In the genomic region with DNA sequence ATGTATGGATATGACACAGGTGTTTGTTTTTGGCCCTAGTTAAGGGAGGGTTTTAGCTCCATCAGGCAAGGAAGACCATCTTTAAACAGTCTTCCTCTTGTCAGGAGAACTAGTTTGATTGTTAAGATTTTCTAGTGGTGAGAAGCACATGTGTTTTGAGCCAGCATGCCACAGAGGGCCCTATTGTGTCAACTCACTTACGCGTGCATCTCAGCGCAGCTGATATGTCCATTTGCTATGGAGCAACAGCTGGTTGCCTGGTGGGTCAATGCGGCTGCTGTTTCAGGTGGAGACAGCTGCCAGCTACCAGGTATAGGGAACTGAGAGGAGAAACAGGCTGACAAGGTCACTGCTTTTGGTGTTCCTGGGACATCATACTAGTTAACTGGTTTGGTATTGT, we compare ENCODE assay signal across 12 cellular contexts.
DNase-seq lines count a peak whose midpoint lies in the region; TF ChIP-seq lines count a peak whose summit lies in the region.
"Had no signal": no experiment of that assay in that cellular context is flagged by ENCODE, and none has a peak within 500 bp of the region (broad histone marks: within the 10 kb centered on the region; RNA-seq: fewer than 3 reads in every experiment).

No MANE protein-coding gene starts in this region.

- TF ChIP-seq CTCF in nephron (IDR thresholded peaks at IDR 0.05; ENCODE audit: unreplicated experiment in 3 of 3) (no peak), CD14-positive monocyte (IDR thresholded peaks at IDR 0.05) (no peak)

- intact Hi-C loops in CD14-positive monocyte (cut with micrococcal nuclease): no loop called here

- H3K9me3 Mint-ChIP-seq in nephron (no peaks in the 10 kb centered on the region), CD14-positive monocyte (peaks cover 0 to 2% (median 0%) of the 10 kb centered on the region in 7 donors)
- H3K9me3 Mint-ChIP-seq in activated T-cell treated with anti-CD3 and anti-CD28 coated beads, Interleukin-2, amount 50 U/mL, for 24 hours: no peaks in the 10 kb centered on the region
- H3K9me3 Mint-ChIP-seq: CD8-positive, alpha-beta memory T cell; H9 had no signal

- H3K36me3 Mint-ChIP-seq in nephron (ENCODE audit: low read depth) (no peaks in the 10 kb centered on the region), CD14-positive monocyte (no peaks in the 10 kb centered on the region)
- H3K36me3 Mint-ChIP-seq in activated T-cell treated with anti-CD3 and anti-CD28 coated beads, Interleukin-2, amount 50 U/mL, for 24 hours (ENCODE audit: low read depth): no peaks in the 10 kb centered on the region
- H3K36me3 Mint-ChIP-seq: CD8-positive, alpha-beta memory T cell had no signal

- H3K4me3 Mint-ChIP-seq in nephron: no peak overlapping the region
- H3K4me3 Mint-ChIP-seq in CD14-positive monocyte: no peak overlapping the region
- no peak overlapping the region for H3K4me3 Mint-ChIP-seq in activated T-cell treated with anti-CD3 and anti-CD28 coated beads, Interleukin-2, amount 50 U/mL, for 24 hours
- H3K4me3 Mint-ChIP-seq: CD8-positive, alpha-beta memory T cell; H9 had no signal

- peaks cover 52% of the 10 kb centered on the region for H3K4me1 Mint-ChIP-seq in nephron
- peaks cover 5% of the 10 kb centered on the region for H3K4me1 Mint-ChIP-seq in CD14-positive monocyte
- no peaks in the 10 kb centered on the region for H3K4me1 Mint-ChIP-seq in activated T-cell treated with anti-CD3 and anti-CD28 coated beads, Interleukin-2, amount 50 U/mL, for 24 hours (ENCODE audit: low read depth)
- H3K4me1 Mint-ChIP-seq: CD8-positive, alpha-beta memory T cell; H9 had no signal

- DNase-seq in NCI-H69 (lab: John Stamatoyannopoulos, UW) (peak; percentile 16), globus pallidus (ENCODE audit: low spot score) (peak; percentile 71), CD14-positive monocyte (ENCODE audit: low spot score) (no peak), HuH-7 (ENCODE audit: low spot score) (no peak)
- no peak for DNase-seq in activated T-cell treated with anti-CD3 and anti-CD28 coated beads, Interleukin-2, amount 50 U/mL, for 24 hours
- DNase-seq in activated CD4-positive, alpha-beta T cell treated with anti-CD3 and anti-CD28 coated beads, Interleukin-2, amount 50 U/mL, for 4 hours: no peak
- DNase-seq: CD8-positive, alpha-beta memory T cell; DMS53; GF-D8; GOT3; H9 had no signal

- peak overlapping the region; percentile 29 to 74 (median 51) for H3K27ac Mint-ChIP-seq in nephron
- no peak overlapping the region for H3K27ac Mint-ChIP-seq in CD14-positive monocyte
- no peak overlapping the region for H3K27ac Mint-ChIP-seq in activated T-cell treated with anti-CD3 and anti-CD28 coated beads, Interleukin-2, amount 50 U/mL, for 24 hours
- H3K27ac Mint-ChIP-seq: CD8-positive, alpha-beta memory T cell had no signal

- H3K27me3 Mint-ChIP-seq in nephron (ENCODE audit: low read depth) (no peaks in the 10 kb centered on the region), CD14-positive monocyte (ENCODE audit: low read depth in 3 of 3) (peaks cover 0 to 4% (median 0%) of the 10 kb centered on the region in 3 donors)
- peaks cover 3% of the 10 kb centered on the region for H3K27me3 Mint-ChIP-seq in activated T-cell treated with anti-CD3 and anti-CD28 coated beads, Interleukin-2, amount 50 U/mL, for 24 hours

Comparison
In these comparisons a context has a peak if more than half of its experiments do, and no peak if none do; other contexts are left out.
1. DNase-seq: peak in NCI-H69 (single experiment) and globus pallidus (single experiment); none in CD14-positive monocyte (single experiment), HuH-7 (single experiment), activated T-cell treated with anti-CD3 and anti-CD28 coated beads, Interleukin-2, amount 50 U/mL, for 24 hours (single experiment) and activated CD4-positive, alpha-beta T cell treated with anti-CD3 and anti-CD28 coated beads, Interleukin-2, amount 50 U/mL, for 4 hours (0 of 2).
2. H3K27ac Mint-ChIP-seq: peak in nephron (3 of 3); none in CD14-positive monocyte (0 of 7) and activated T-cell treated with anti-CD3 and anti-CD28 coated beads, Interleukin-2, amount 50 U/mL, for 24 hours (single experiment).